In the genomic region with DNA sequence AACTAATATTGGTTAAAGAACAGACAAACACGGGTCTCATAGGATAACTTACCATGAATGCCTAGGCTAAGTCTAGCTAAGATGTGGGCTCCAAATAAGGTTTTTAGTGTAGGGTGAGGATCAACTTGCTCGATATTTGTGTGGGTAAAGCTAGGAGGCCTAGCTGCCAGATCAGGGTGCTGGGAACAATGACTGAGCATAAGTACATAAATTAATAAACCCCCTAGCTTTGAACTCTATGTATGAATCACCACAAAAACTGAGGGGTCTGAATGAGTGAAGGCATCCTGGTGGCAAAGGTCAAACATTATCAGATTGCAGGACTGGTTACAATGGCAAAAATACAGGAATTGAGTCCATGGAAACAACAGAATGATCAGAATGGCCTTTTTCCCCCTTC, we compare ENCODE assay signal across 6 cellular contexts.
DNase-seq lines count a peak whose midpoint lies in the region; ATAC-seq, FAIRE-seq and TF ChIP-seq lines count a peak whose summit lies in the region.
"Not testable (repeated sequence)": the region's sequence is repeated elsewhere in the genome, so short reads cannot be mapped to it uniquely, and the experiment has no call there.

No MANE protein-coding gene starts in this region.

- TF ChIP-seq RAD21 in A549 (conservative IDR thresholded peaks at IDR 0.05 in 1 of 2, IDR thresholded peaks at IDR 0.05 in 1 of 2); IMR-90 (IDR thresholded peaks at IDR 0.05; ENCODE audit: low read length): not testable (repeated sequence)

- H3K27me3 Mint-ChIP-seq in GM23338 (ENCODE audit: insufficient read depth, low read depth, poor library complexity); MCF 10A (ENCODE audit: insufficient read depth, unreplicated experiment): not testable (repeated sequence)

- intact Hi-C loops in IMR-90 (cut with micrococcal nuclease), result loop anchor here (10.0 kb wide), 1 partner anchor 76 kb away; no protein-coding TSS in a partner anchor
- intact Hi-C loops in MCF 10A (cut with micrococcal nuclease), result not testable (repeated sequence)

- H3K9me2 ChIP-seq in GM23338 (ENCODE audit: insufficient read depth), result not testable (repeated sequence)

- H4K20me1 ChIP-seq in GM23338 (replicated peaks; ENCODE audit: insufficient read depth); IMR-90 (ENCODE audit: insufficient read depth, low read length): not testable (repeated sequence)

- ATAC-seq in A549; GM23338; IMR-90 (ENCODE audit: low read depth): not testable (repeated sequence)
- peak; percentile 65 for ATAC-seq in stimulated activated effector memory CD8-positive, alpha-beta T cell treated with anti-CD3 and anti-CD28 coated beads, Interleukin-12 subunit alpha, Interleukin-12 subunit beta, amount 100 ng/mL, for 72 hours

- POLR2A ChIA-PET in A549 (lab: Yijun Ruan, JAX); IMR-90 (lab: Charles Lee; ENCODE audit: unreplicated experiment); MCF 10A (lab: Yijun Ruan, JAX): not testable (repeated sequence)

- not testable (repeated sequence) for H3K4me3 ChIP-seq in A549; GM23338; IMR-90 (ENCODE audit: insufficient read depth, low read depth, low read length)

- H2AK9ac ChIP-seq in IMR-90 (replicated peaks; ENCODE audit: low read depth, low read length, poor library complexity), result not testable (repeated sequence)

- not testable (repeated sequence) for H3K9ac ChIP-seq in IMR-90 (ENCODE audit: low read depth, low read length)

- DNase-seq in A549 (ENCODE audit: low read depth in 1 of 2, low spot score in 1 of 2) (peak in 1 of 2 experiments; percentile 33), HT1080 (ENCODE audit: low read depth) (peak; percentile 0)
- not testable (repeated sequence) for DNase-seq in GM23338 (ENCODE audit: low spot score); IMR-90; MCF 10A (ENCODE audit: unreplicated experiment); stimulated activated effector memory CD8-positive, alpha-beta T cell treated with anti-CD3 and anti-CD28 coated beads, Interleukin-12 subunit alpha, Interleukin-12 subunit beta, amount 100 ng/mL, for 72 hours (ENCODE audit: low spot score in 2 of 2)

- TF ChIP-seq EP300 in A549 (IDR thresholded peaks at IDR 0.05), result not testable (repeated sequence)

- peak overlapping the region; percentile 43; the same call in 2 of the 3 replicates for H3K4me2 ChIP-seq in A549
- H3K4me2 ChIP-seq in GM23338; IMR-90 (ENCODE audit: low read depth, low read length): not testable (repeated sequence)

- H3K18ac ChIP-seq in IMR-90 (ENCODE audit: low read depth, low read length), result not testable (repeated sequence)

- FAIRE-seq in A549 (lab: Jason Lieb, UNC), result not testable (repeated sequence)

- H4K8ac ChIP-seq in IMR-90 (ENCODE audit: low read depth in 2 of 2, low read length in 2 of 2), result peak overlapping the region in 1 of 2 experiments; percentile 49; a peak in 1 of 4 replicates

- H2AK5ac ChIP-seq in IMR-90 (ENCODE audit: low read depth, low read length), result not testable (repeated sequence)

- not testable (repeated sequence) for H3K27me3 ChIP-seq in GM23338 (ENCODE audit: insufficient read depth); IMR-90 (ENCODE audit: control insufficient read depth, insufficient read depth, low read length)

- H4K5ac ChIP-seq in IMR-90 (ENCODE audit: low read depth, low read length), result not testable (repeated sequence)

- not testable (repeated sequence) for H3K36me3 Mint-ChIP-seq in GM23338 (ENCODE audit: low read depth); MCF 10A (ENCODE audit: insufficient read depth, unreplicated experiment); stimulated activated effector memory CD8-positive, alpha-beta T cell treated with anti-CD3 and anti-CD28 coated beads, Interleukin-12 subunit alpha, Interleukin-12 subunit beta, amount 100 ng/mL, for 72 hours

- peaks cover 13% of the 10 kb centered on the region; the same call in 1 of the 2 replicates for H3K79me2 ChIP-seq in GM23338 (replicated peaks; ENCODE audit: insufficient read depth)

- not testable (repeated sequence) for H2BK20ac ChIP-seq in IMR-90 (ENCODE audit: low read depth, low read length)

- H2AFZ ChIP-seq in GM23338; IMR-90 (replicated peaks; ENCODE audit: low read length, poor library complexity): not testable (repeated sequence)

- H3F3A ChIP-seq in GM23338 (replicated peaks; ENCODE audit: low read depth), result not testable (repeated sequence)

- TF ChIP-seq POLR2A in A549 (IDR thresholded peaks at IDR 0.05; ENCODE audit: low read length); IMR-90 (IDR thresholded peaks at IDR 0.05; ENCODE audit: low read depth, low read length): not testable (repeated sequence)

- H3K9me1 ChIP-seq in IMR-90 (ENCODE audit: insufficient read depth, low read length), result not testable (repeated sequence)

- H2BK15ac ChIP-seq in IMR-90 (ENCODE audit: low read depth, low read length), result not testable (repeated sequence)

- peak overlapping the region; percentile 40; the same call in 1 of the 2 replicates for H2BK120ac ChIP-seq in IMR-90 (ENCODE audit: low read depth, low read length)

- 4% methylated on average over 2 of the region's 2 CpGs for WGBS in A549 (ENCODE audit: missing lambda C conversion rate)
- no CpG with 5 or more reads among the region's 2 CpGs for WGBS in IMR-90 (ENCODE audit: extremely low coverage in 2 of 2, insufficient read length in 1 of 2), 2 experiments

- not testable (repeated sequence) for H3K9me3 Mint-ChIP-seq in GM23338; MCF 10A (ENCODE audit: unreplicated experiment); stimulated activated effector memory CD8-positive, alpha-beta T cell treated with anti-CD3 and anti-CD28 coated beads, Interleukin-12 subunit alpha, Interleukin-12 subunit beta, amount 100 ng/mL, for 72 hours

- H3K4me3 Mint-ChIP-seq in GM23338; MCF 10A (ENCODE audit: unreplicated experiment); stimulated activated effector memory CD8-positive, alpha-beta T cell treated with anti-CD3 and anti-CD28 coated beads, Interleukin-12 subunit alpha, Interleukin-12 subunit beta, amount 100 ng/mL, for 72 hours: not testable (repeated sequence)

- H4K91ac ChIP-seq in IMR-90 (ENCODE audit: insufficient read depth, low read depth, low read length), result not testable (repeated sequence)

- H3K4ac ChIP-seq in IMR-90 (ENCODE audit: low read depth, low read length), result not testable (repeated sequence)

- not testable (repeated sequence) for H3K79me1 ChIP-seq in IMR-90 (ENCODE audit: low read depth in 1 of 2, low read length in 2 of 2)

- in situ Hi-C loops in IMR-90 (cut with MboI; ENCODE audit: low sequenced_read_pairs), result not testable (repeated sequence)

- H3K36me3 ChIP-seq in GM23338 (ENCODE audit: insufficient read depth); IMR-90 (ENCODE audit: control insufficient read depth, insufficient read depth, low read length): not testable (repeated sequence)

- H3K14ac ChIP-seq in IMR-90 (replicated peaks; ENCODE audit: low read depth, low read length), result not testable (repeated sequence)

- H2BK5ac ChIP-seq in IMR-90 (ENCODE audit: low read depth, low read length, poor library complexity, severe bottlenecking), result not testable (repeated sequence)

- H3K27ac Mint-ChIP-seq in GM23338 (peak overlapping the region; percentile 58; the same call in 1 of the 2 replicates), MCF 10A (ENCODE audit: low read depth, unreplicated experiment) (peak overlapping the region; percentile 81)
- not testable (repeated sequence) for H3K27ac Mint-ChIP-seq in stimulated activated effector memory CD8-positive, alpha-beta T cell treated with anti-CD3 and anti-CD28 coated beads, Interleukin-12 subunit alpha, Interleukin-12 subunit beta, amount 100 ng/mL, for 72 hours

- peak overlapping the region; percentile 17 to 46; a peak in 2 of 6 replicates for H3K27ac ChIP-seq in A549
- H3K27ac ChIP-seq in GM23338 (ENCODE audit: low read depth); IMR-90 (ENCODE audit: insufficient read depth, low read length): not testable (repeated sequence)

- not testable (repeated sequence) for H3K56ac ChIP-seq in IMR-90 (ENCODE audit: extremely low read depth, insufficient read depth, low read length)

- dilution Hi-C loops in IMR-90 (cut with HindIII; ENCODE audit: low sequenced_read_pairs, unreplicated experiment), result not testable (repeated sequence)

- CTCF ChIA-PET in A549 (lab: Yijun Ruan, JAX); IMR-90 (lab: Yijun Ruan, JAX); MCF 10A (lab: Yijun Ruan, JAX): not testable (repeated sequence)

- H3K9me3 ChIP-seq in A549; IMR-90 (ENCODE audit: control insufficient read depth, insufficient read depth, low read length): not testable (repeated sequence)

- not testable (repeated sequence) for BruUV-seq in IMR-90 (replicated peaks; lab: Mats Ljungman, UMichigan); MCF 10A (replicated peaks; lab: Mats Ljungman, UMichigan)

- H3K4me1 Mint-ChIP-seq in GM23338; MCF 10A (ENCODE audit: insufficient read depth, unreplicated experiment); stimulated activated effector memory CD8-positive, alpha-beta T cell treated with anti-CD3 and anti-CD28 coated beads, Interleukin-12 subunit alpha, Interleukin-12 subunit beta, amount 100 ng/mL, for 72 hours: not testable (repeated sequence)

- not testable (repeated sequence) for H3K23ac ChIP-seq in IMR-90 (ENCODE audit: low read depth, low read length)

- not testable (repeated sequence) for TF ChIP-seq CTCF in A549 (IDR thresholded peaks at IDR 0.05); GM23338 (conservative IDR thresholded peaks at IDR 0.05; ENCODE audit: low read depth in 2 of 2); IMR-90 (conservative IDR thresholded peaks at IDR 0.05; ENCODE audit: low read depth, low read length); MCF 10A (IDR thresholded peaks at IDR 0.05; ENCODE audit: unreplicated experiment)

- H3K4me1 ChIP-seq in A549; GM23338 (ENCODE audit: insufficient read depth); IMR-90 (ENCODE audit: control insufficient read depth, insufficient read depth, low read length): not testable (repeated sequence)
